Comparison of ENCODE assay signal across 15 cellular contexts in genomic region chr3:139639662-139640061, GRCh38.
"Had no signal": no experiment of that assay in that cellular context is flagged by ENCODE, and none has a peak within 500 bp of the region (broad histone marks: within the 10 kb centered on the region; RNA-seq: fewer than 3 reads in every experiment).

No MANE protein-coding gene starts in this region.

- H3K27me3 Mint-ChIP-seq: naive thymus-derived CD4-positive, alpha-beta T cell; type B pancreatic cell had no signal

- H3K4me3 Mint-ChIP-seq: naive thymus-derived CD4-positive, alpha-beta T cell; neural crest cell; type B pancreatic cell had no signal

- H3K27ac ChIP-seq: colonic mucosa, heart left ventricle, suprapubic skin, thyroid gland had no signal

- H3K4me1 ChIP-seq: colonic mucosa, suprapubic skin, thyroid gland had no signal

- H3K9me3 Mint-ChIP-seq: type B pancreatic cell had no signal

- H3K27ac Mint-ChIP-seq: naive thymus-derived CD4-positive, alpha-beta T cell; type B pancreatic cell had no signal

- H3K9me3 ChIP-seq: colonic mucosa, suprapubic skin, thyroid gland had no signal

- ATAC-seq: heart left ventricle; naive thymus-derived CD4-positive, alpha-beta T cell; sciatic nerve had no signal

- DNase-seq: colonic mucosa; effector CD8-positive, alpha-beta T cell; heart left ventricle; hippocampal formation; mammary epithelial cell; naive thymus-derived CD4-positive, alpha-beta T cell; posterior cingulate gyrus; stimulated activated CD4-positive, alpha-beta T cell treated with anti-CD3 and anti-CD28 coated beads, Interleukin-2, amount 100 ng/mL, for 24 hours; stimulated activated CD4-positive, alpha-beta T cell treated with anti-CD3 and anti-CD28 coated beads, Interleukin-4, amount 100 ng/mL, for 4 hours; stimulated activated naive CD4-positive, alpha-beta T cell; thyroid gland had no signal

- H3K27me3 ChIP-seq: colonic mucosa, heart left ventricle, suprapubic skin, thyroid gland had no signal

- H3K36me3 ChIP-seq: colonic mucosa, heart left ventricle, suprapubic skin, thyroid gland had no signal

- H3K4me3 ChIP-seq: colonic mucosa, heart left ventricle, suprapubic skin, thyroid gland had no signal

- H3K4me1 Mint-ChIP-seq: neural crest cell had no signal
